In genomic region chr17:58279016-58279671, GRCh38 we compare ENCODE assay signal across 11 cellular contexts. TPM values are rescaled to one million over a fixed set of nuclear protein-coding genes. Genes with fewer than 3 reads are reported as not detected.
DNase-seq lines count a peak whose midpoint lies in the region; ATAC-seq and TF ChIP-seq lines count a peak whose summit lies in the region.
"Had no signal": no experiment of that assay in that cellular context is flagged by ENCODE, and none has a peak within 500 bp of the region (broad histone marks: within the 10 kb centered on the region; RNA-seq: fewer than 3 reads in every experiment).

No MANE protein-coding gene starts in this region.

- H3K36me3 Mint-ChIP-seq in H9 (ENCODE audit: insufficient read depth in 1 of 3, low read depth in 3 of 3) = no peaks in the 10 kb centered on the region; a peak in 1 of 7 replicates
- H3K36me3 Mint-ChIP-seq: naive thymus-derived CD8-positive, alpha-beta T cell had no signal

- DNase-seq in M059J (ENCODE audit: low read depth) (peak; percentile 14), cerebellar cortex (ENCODE audit: low spot score) (peak; percentile 4), left kidney (ENCODE audit: low read depth, low spot score) (peak; percentile 82), NCI-H524 treated with DMSO at 0.1 percent for 48 hours (lab: John Stamatoyannopoulos, UW) (no peak), H9 (no peak), NCI-H187 treated with DMSO at 0.1 percent for 48 hours (lab: John Stamatoyannopoulos, UW) (no peak)
- DNase-seq: activated effector memory CD4-positive, alpha-beta T cell treated with anti-CD3 and anti-CD28 coated beads, Interleukin-2, amount 50 U/mL, for 16 hours; naive thymus-derived CD8-positive, alpha-beta T cell; NCI-H526 had no signal

- H3K9me3 ChIP-seq in skeletal muscle tissue (ENCODE audit: control insufficient read depth in 3 of 3, low read length in 3 of 3) (no peaks in the 10 kb centered on the region), H9 (ENCODE audit: control insufficient read depth, low read depth, low read length) (no peaks in the 10 kb centered on the region)

- no peaks in the 10 kb centered on the region for H4K20me1 ChIP-seq in H9 (ENCODE audit: control insufficient read depth, insufficient read depth, insufficient read length)

- H3K9ac ChIP-seq in skeletal muscle tissue (ENCODE audit: low read depth in 1 of 3, low read length in 3 of 3) = peak overlapping the region; percentile 47 to 66 (median 50)
- H3K9ac ChIP-seq in H9 (ENCODE audit: extremely low read depth, insufficient read length, low read length) = no peak overlapping the region

- no peak overlapping the region for H3K27ac Mint-ChIP-seq in H9

- no peaks in the 10 kb centered on the region for H3K36me3 ChIP-seq in skeletal muscle tissue (ENCODE audit: control insufficient read depth in 3 of 3, insufficient read depth in 3 of 3, low read length in 3 of 3)

- H2AK5ac ChIP-seq in H9 (ENCODE audit: insufficient read length, low read length) = no peak overlapping the region

- H4K8ac ChIP-seq in H9 (replicated peaks; ENCODE audit: insufficient read length, low read depth, low read length) = no peak overlapping the region

- H3K27me3 ChIP-seq in skeletal muscle tissue (ENCODE audit: control insufficient read depth in 3 of 3, insufficient read depth in 3 of 3, low read length in 3 of 3) = peaks cover 0 to 17% (median 8%) of the 10 kb centered on the region in 3 donors
- H3K27me3 ChIP-seq in H9 (ENCODE audit: insufficient read depth, low read length) = no peaks in the 10 kb centered on the region

- H3T11ph ChIP-seq in H9 (ENCODE audit: low read length) = no peak overlapping the region

- H2BK12ac ChIP-seq in H9 (ENCODE audit: insufficient read length, low read depth, low read length) = no peak overlapping the region

- H3K4me1 Mint-ChIP-seq in H9 = peaks cover 11 to 13% of the 10 kb centered on the region in 2 experiments

- TF ChIP-seq CTCF in H9 (conservative IDR thresholded peaks at IDR 0.05) = no peak

- no peak overlapping the region for H3K23ac ChIP-seq in H9 (ENCODE audit: insufficient read length, low read depth, low read length)

- no peak overlapping the region for H2BK20ac ChIP-seq in H9 (ENCODE audit: low read depth, low read length, poor library complexity, severe bottlenecking)

- peaks cover 15% of the 10 kb centered on the region for H3K27me3 Mint-ChIP-seq in H9 (ENCODE audit: low read depth)

- no peak overlapping the region for H2BK15ac ChIP-seq in H9 (ENCODE audit: low read depth, low read length)

- peak overlapping the region; percentile 54 to 61 (median 57) for H3K4me3 ChIP-seq in skeletal muscle tissue (ENCODE audit: low read length in 3 of 3)

- H3K27ac ChIP-seq in skeletal muscle tissue (ENCODE audit: low read depth, low read length) (peak overlapping the region; percentile 48), H9 (ENCODE audit: insufficient read length, low read depth, low read length) (no peak overlapping the region)

- no peak overlapping the region for H3K4ac ChIP-seq in H9 (ENCODE audit: low read depth, low read length)

- H3K14ac ChIP-seq in H9 (ENCODE audit: insufficient read depth, low read length) = no peak overlapping the region

- H2AFZ ChIP-seq in H9 (ENCODE audit: low read length) = no peak overlapping the region

- no peak overlapping the region for H3K4me3 Mint-ChIP-seq in H9

- WGBS in H9 (ENCODE audit: extremely low coverage, insufficient read length, low lambda C conversion rate) = no CpG with 5 or more reads among the region's 59 CpGs

- H3K79me2 ChIP-seq in H9 (ENCODE audit: insufficient read depth, low read length) = no peaks in the 10 kb centered on the region

- H3K4me1 ChIP-seq in skeletal muscle tissue (ENCODE audit: control insufficient read depth in 3 of 3, insufficient read depth in 3 of 3, low read length in 3 of 3) (peaks cover 4 to 14% (median 12%) of the 10 kb centered on the region in 3 donors), H9 (ENCODE audit: insufficient read depth, low read length) (no peaks in the 10 kb centered on the region; the same call in 1 of the 2 replicates)

- no peaks in the 10 kb centered on the region for H3K23me2 ChIP-seq in H9 (ENCODE audit: insufficient read length, low read depth, low read length, poor library complexity, severe bottlenecking)

- H2BK120ac ChIP-seq in H9 (ENCODE audit: low read depth, low read length, poor library complexity, severe bottlenecking) = no peak overlapping the region

- H3K79me1 ChIP-seq in H9 (ENCODE audit: insufficient read depth, low read depth, low read length, poor library complexity, severe bottlenecking) = no peaks in the 10 kb centered on the region

- H3K18ac ChIP-seq in H9 (ENCODE audit: insufficient read length, low read depth, low read length) = no peak overlapping the region

- ATAC-seq in GM21367 (IDR thresholded peaks at IDR 0.05; ENCODE audit: unreplicated experiment) = no peak

- H3K4me2 ChIP-seq in H9 (ENCODE audit: insufficient read depth, insufficient read length, low read length) = no peak overlapping the region

- H4K5ac ChIP-seq in H9 (ENCODE audit: insufficient read length, low read depth, low read length) = no peak overlapping the region

- no peak overlapping the region for H3K56ac ChIP-seq in H9 (ENCODE audit: insufficient read length, low read depth, low read length)

- no peak overlapping the region for H2BK5ac ChIP-seq in H9 (ENCODE audit: insufficient read length, low read length)

- no peaks in the 10 kb centered on the region for H3K9me3 Mint-ChIP-seq in H9

- no peak overlapping the region for H4K91ac ChIP-seq in H9 (ENCODE audit: insufficient read length, low read depth, low read length)

RNA-seq across cellular contexts. Expression of gene MPO, which starts 1.6 kb away (rescaled TPM):
- not detected in 2 replicates for total RNA-seq in M059J (2014; rRNA removed; shearing (Covaris generic))
- total RNA-seq in skeletal muscle tissue (14.1 TPM), H9 (2021) (not detected in 2 replicates)
- total RNA-seq: naive thymus-derived CD8-positive, alpha-beta T cell had no signal

RNA-seq across cellular contexts. Expression of gene LPO, which starts 40.8 kb away (rescaled TPM):
- total RNA-seq in M059J (2014; rRNA removed; shearing (Covaris generic)) = not detected in 2 replicates
- total RNA-seq in skeletal muscle tissue (not detected), H9 (2021) (0.11 and 0.17 TPM in 2 replicates)
- total RNA-seq: naive thymus-derived CD8-positive, alpha-beta T cell had no signal

RNA-seq across cellular contexts. Expression of gene TSPOAP1, which starts 49.5 kb away (rescaled TPM):
- total RNA-seq in M059J (2014; rRNA removed; shearing (Covaris generic)) = 0.22 and 0.47 TPM in 2 replicates
- total RNA-seq in skeletal muscle tissue (1.0 TPM), H9 (2021) (17.3 and 19.0 TPM in 2 replicates)

Comparison
In these comparisons a context has a peak if more than half of its experiments do, and no peak if none do; other contexts are left out.
1. DNase-seq: peak in M059J (single experiment), cerebellar cortex (single experiment) and left kidney (single experiment); none in NCI-H524 treated with DMSO at 0.1 percent for 48 hours (single experiment), H9 (single experiment) and NCI-H187 treated with DMSO at 0.1 percent for 48 hours (single experiment).
2. RNA of gene MPO, which starts 1.6 kb away (total RNA-seq): 14.1 TPM in skeletal muscle tissue (single experiment); not detected in M059J and not detected in H9; every median in the first group is over 10 times any median in the second.